Comparison of ENCODE assay signal across 1 cellular context in the genomic region with DNA sequence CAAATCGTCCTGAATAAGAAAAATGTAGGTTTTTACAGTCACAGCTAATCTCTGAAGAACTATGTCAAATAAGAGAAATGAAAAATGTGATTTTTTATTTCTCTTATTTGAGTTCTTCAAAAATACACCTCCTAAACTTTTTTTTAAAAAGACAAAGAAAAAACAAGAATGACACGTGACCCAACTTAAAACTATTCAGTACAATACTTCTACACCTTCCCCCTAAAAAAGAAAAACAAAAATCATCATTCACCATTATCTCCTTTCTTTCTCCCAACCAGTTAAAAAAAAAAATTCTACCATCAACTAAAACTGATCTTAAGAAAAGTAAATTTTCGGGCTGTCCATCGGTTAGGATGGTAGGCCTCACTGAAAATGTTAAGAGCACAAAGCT.
TF ChIP-seq lines count a peak whose summit lies in the region.

No MANE protein-coding gene starts in this region.

TF ChIP-seq in HepG2, 621 proteins besides CTCF, POLR2A, EP300 and RAD21:
- TF ChIP-seq SRSF9 (IDR thresholded peaks at IDR 0.05; ENCODE audit: borderline replicate concordance, insufficient read depth, low read depth, low read length, poor library complexity, severe bottlenecking) (no peak), ZSCAN31 (CRISPR knock-in tag; IDR thresholded peaks at IDR 0.05; ENCODE audit: low read depth) (no peak), ZFP36L1 (CRISPR knock-in tag; IDR thresholded peaks at IDR 0.05) (no peak), YEATS2 (CRISPR knock-in tag; IDR thresholded peaks at IDR 0.05; ENCODE audit: borderline replicate concordance) (0 out of 2 replicates have a peak, but pooled peaks have one; percentile 1), RAD51 (IDR thresholded peaks at IDR 0.05; ENCODE audit: borderline replicate concordance) (peak; percentile 52; the same call in 1 of the 2 replicates)
